ENCODE assay signal across 8 cellular contexts in the genomic region with DNA sequence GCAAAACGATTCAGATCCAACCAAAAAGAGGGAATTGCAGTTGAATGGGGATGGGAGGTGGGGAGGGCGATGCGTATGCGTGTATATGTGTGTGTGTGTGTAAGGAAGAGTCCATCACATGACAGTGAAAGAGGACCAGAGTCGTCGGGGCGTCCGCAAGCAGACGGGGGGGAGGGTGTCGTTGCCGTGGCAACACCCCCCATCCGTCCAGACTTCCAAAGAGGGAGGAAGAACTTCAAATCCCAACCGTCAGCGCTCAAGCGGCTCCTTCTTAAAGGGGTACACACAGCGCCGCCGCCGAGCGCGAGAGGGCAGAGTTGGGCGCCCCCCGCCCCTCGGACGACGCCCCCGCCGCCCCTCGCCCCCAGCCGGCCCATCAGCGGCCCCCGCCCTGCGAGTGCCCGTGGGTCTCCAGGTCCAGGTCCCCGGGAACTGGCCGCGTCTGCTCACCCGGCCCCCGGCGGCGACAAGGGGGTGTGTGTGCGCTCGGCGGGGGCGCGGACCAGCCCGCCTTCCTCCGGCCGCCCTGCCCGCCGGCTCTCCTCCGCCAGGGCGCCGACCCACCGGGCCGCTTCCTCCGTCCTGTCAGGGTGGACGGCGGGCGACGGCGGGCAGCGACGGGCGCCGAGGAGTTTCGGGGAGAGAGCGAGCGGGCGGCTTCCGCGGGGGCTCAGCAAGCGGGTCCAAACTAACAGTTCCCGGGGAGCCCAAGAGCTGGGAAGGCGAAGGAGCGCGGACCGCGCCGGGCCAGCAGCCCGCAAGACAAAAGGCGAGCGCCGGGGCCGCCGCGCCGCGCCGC. TPM values are rescaled to one million over a fixed set of nuclear protein-coding genes. Genes with fewer than 3 reads are reported as not detected.
DNase-seq lines count a peak whose midpoint lies in the region; TF ChIP-seq lines count a peak whose summit lies in the region.

No MANE protein-coding gene starts in this region.

- H3K9me3 ChIP-seq in neuron (ENCODE audit: low read length): peaks cover 2% of the 10 kb centered on the region

- H3K9me3 Mint-ChIP-seq in activated naive CD4-positive, alpha-beta T cell treated with anti-CD3 and anti-CD28 coated beads, Interleukin-2, amount 50 U/mL, for 24 hours: no peaks in the 10 kb centered on the region
- H3K9me3 Mint-ChIP-seq in type B pancreatic cell: no peaks in the 10 kb centered on the region

- 0 out of 2 replicates have a peak, but pooled peaks have one; percentile 7 for TF ChIP-seq POLR2A in Raji (IDR thresholded peaks at IDR 0.05; ENCODE audit: insufficient read depth, low read depth, low read length)

- peak overlapping the region; percentile 81 for H3K27ac Mint-ChIP-seq in activated naive CD4-positive, alpha-beta T cell treated with anti-CD3 and anti-CD28 coated beads, Interleukin-2, amount 50 U/mL, for 24 hours
- H3K27ac Mint-ChIP-seq in type B pancreatic cell: peak overlapping the region; percentile 94

- DNase-seq in EL (peak; percentile 86), H7 (peak; percentile 78), LNCaP clone FGC (ENCODE audit: low read depth) (peak; percentile 7), germinal center (ENCODE audit: low spot score) (peak; percentile 53), type B pancreatic cell (ENCODE audit: extremely low spot score, unreplicated experiment) (peak; percentile 74)

- H2AFZ ChIP-seq in neuron (ENCODE audit: low read depth, low read length): peak overlapping the region; percentile 93

- peaks cover 13% of the 10 kb centered on the region for H3K4me1 ChIP-seq in neuron (ENCODE audit: insufficient read depth, low read length)

- H3K4me1 Mint-ChIP-seq in activated naive CD4-positive, alpha-beta T cell treated with anti-CD3 and anti-CD28 coated beads, Interleukin-2, amount 50 U/mL, for 24 hours: peaks cover 26% of the 10 kb centered on the region
- H3K4me1 Mint-ChIP-seq in type B pancreatic cell (ENCODE audit: unreplicated experiment): peaks cover 12% of the 10 kb centered on the region

- peak overlapping the region; percentile 97 for H3K4me3 Mint-ChIP-seq in activated naive CD4-positive, alpha-beta T cell treated with anti-CD3 and anti-CD28 coated beads, Interleukin-2, amount 50 U/mL, for 24 hours
- H3K4me3 Mint-ChIP-seq in type B pancreatic cell: peak overlapping the region; percentile 99

- no peak; the same call in 1 of the 2 replicates for TF ChIP-seq CTCF in LNCaP clone FGC (IDR thresholded peaks at IDR 0.05; ENCODE audit: control insufficient read depth, extremely low read depth, insufficient read depth)
- TF ChIP-seq CTCF in type B pancreatic cell (conservative IDR thresholded peaks at IDR 0.05): peak; percentile 17

- no peaks in the 10 kb centered on the region for H3K36me3 Mint-ChIP-seq in activated naive CD4-positive, alpha-beta T cell treated with anti-CD3 and anti-CD28 coated beads, Interleukin-2, amount 50 U/mL, for 24 hours
- no peaks in the 10 kb centered on the region for H3K36me3 Mint-ChIP-seq in type B pancreatic cell

- H3K27me3 Mint-ChIP-seq in activated naive CD4-positive, alpha-beta T cell treated with anti-CD3 and anti-CD28 coated beads, Interleukin-2, amount 50 U/mL, for 24 hours: peaks cover 8% of the 10 kb centered on the region
- H3K27me3 Mint-ChIP-seq in type B pancreatic cell: peaks cover 17% of the 10 kb centered on the region

- H3K36me3 ChIP-seq in H7 (replicated peaks; ENCODE audit: control insufficient read depth, insufficient read depth, low read length) (no peaks in the 10 kb centered on the region), neuron (ENCODE audit: insufficient read depth, low read length) (no peaks in the 10 kb centered on the region)

- H3K27me3 ChIP-seq in H7 (ENCODE audit: control insufficient read depth, insufficient read depth, low read length) (peaks cover 17% of the 10 kb centered on the region), neuron (ENCODE audit: insufficient read depth, low read length) (no peaks in the 10 kb centered on the region)

- H3K4me3 ChIP-seq in H7 (ENCODE audit: insufficient read depth, low read depth, low read length) (peak overlapping the region; percentile 94), LNCaP clone FGC (ENCODE audit: low read depth, low read length) (peak overlapping the region; percentile 78), neuron (ENCODE audit: low read length) (peak overlapping the region; percentile 89)

RNA-seq across cellular contexts. Expression of a gene that starts 0.7 kb away (rescaled TPM):
- total RNA-seq in H7 (2014; rRNA removed; shearing (Covaris generic)): 12.4 and 21.4 TPM in 2 replicates
- 16.1 and 20.8 TPM in 2 replicates for total RNA-seq in type B pancreatic cell (ENCODE audit: low replicate concordance)

Comparison
In these comparisons a context has a peak if more than half of its experiments do, and no peak if none do; other contexts are left out.
1. Peak in every context shown above with its lines: DNase-seq and H3K4me3 ChIP-seq.
2. DNase-seq: peak in every context shown above with its lines; median percentile 86 in EL; 78 in H7; 74 in type B pancreatic cell; 53 in germinal center; 7 in LNCaP clone FGC.